ENCODE assay signal across 1 cellular context in genomic region chr6:20403766-20404640, GRCh38.
TF ChIP-seq lines count a peak whose summit lies in the region.

No MANE protein-coding gene starts in this region.

TF ChIP-seq in K562, 482 proteins besides CTCF, POLR2A, EP300 and RAD21 (continued from another document and continues in another):
- TF ChIP-seq ZNF280A (IDR thresholded peaks at IDR 0.05; ENCODE audit: low read depth, partially characterized antibody) (no peak), CEBPZ (IDR thresholded peaks at IDR 0.05; ENCODE audit: borderline replicate concordance, low read depth, low read length) (no peak), ZNF551 (CRISPR knock-in tag; IDR thresholded peaks at IDR 0.05) (no peak), NFE2L1 (tag; IDR thresholded peaks at IDR 0.05; ENCODE audit: borderline replicate concordance, low read depth) (no peak), THRAP3 (IDR thresholded peaks at IDR 0.05; ENCODE audit: borderline replicate concordance) (no peak), MBD2 (IDR thresholded peaks at IDR 0.05; ENCODE audit: borderline replicate concordance, low read depth) (no peak), FOXA1 (IDR thresholded peaks at IDR 0.05; ENCODE audit: borderline replicate concordance) (no peak), ZNF696 (CRISPR knock-in tag; conservative IDR thresholded peaks at IDR 0.05) (no peak), HLTF (IDR thresholded peaks at IDR 0.05) (no peak), HDAC3 (IDR thresholded peaks at IDR 0.05; ENCODE audit: borderline replicate concordance, partially characterized antibody) (no peak), ZNF778 (CRISPR knock-in tag; IDR thresholded peaks at IDR 0.05) (no peak), ETS2 (tag; IDR thresholded peaks at IDR 0.05; ENCODE audit: borderline replicate concordance, poor library complexity, severe bottlenecking) (no peak), EGR1 (conservative IDR thresholded peaks at IDR 0.05) (peak; percentile 98), MNT (conservative IDR thresholded peaks at IDR 0.05) (peak in 1 of 2 experiments; percentile 32; a peak in 1 of 4 replicates), TEAD1 (CRISPR knock-in tag; IDR thresholded peaks at IDR 0.05) (peak in 1 of 2 experiments; percentile 10; a peak in 1 of 4 replicates), ARHGAP35 (IDR thresholded peaks at IDR 0.05; ENCODE audit: partially characterized antibody) (no peak), HINFP (tag; conservative IDR thresholded peaks at IDR 0.05; ENCODE audit: low read depth) (no peak), NFIX (CRISPR knock-in tag; IDR thresholded peaks at IDR 0.05; ENCODE audit: low read depth) (no peak), ZKSCAN8 (CRISPR knock-in tag; IDR thresholded peaks at IDR 0.05) (no peak), HNRNPLL (IDR thresholded peaks at IDR 0.05; ENCODE audit: low read depth, low read length, poor library complexity, severe bottlenecking) (no peak), ZBTB34 (CRISPR knock-in tag; IDR thresholded peaks at IDR 0.05) (no peak), BCOR (IDR thresholded peaks at IDR 0.05) (no peak), GATAD2A (IDR thresholded peaks at IDR 0.05) (peak; percentile 68; the same call in 1 of the 2 replicates), BHLHE40 (IDR thresholded peaks at IDR 0.05; ENCODE audit: low read length) (no peak), BMI1 (IDR thresholded peaks at IDR 0.05; ENCODE audit: low read length) (no peak), ATF6 (CRISPR knock-in tag; IDR thresholded peaks at IDR 0.05) (no peak; the same call in 1 of the 2 replicates), RFX7 (CRISPR knock-in tag; IDR thresholded peaks at IDR 0.05) (no peak), STAT5A (IDR thresholded peaks at IDR 0.05; ENCODE audit: borderline replicate concordance, low read length) (peak; percentile 41; the same call in 1 of the 2 replicates), PHF8 (IDR thresholded peaks at IDR 0.05; ENCODE audit: borderline replicate concordance, low read length) (peak; percentile 38; the same call in 1 of the 2 replicates), NFYB (IDR thresholded peaks at IDR 0.05; ENCODE audit: extremely low read depth, insufficient read length) (no peak), ZNF507 (tag; conservative IDR thresholded peaks at IDR 0.05) (no peak), RERE (CRISPR knock-in tag; IDR thresholded peaks at IDR 0.05; ENCODE audit: borderline replicate concordance) (no peak), NCOA2 (IDR thresholded peaks at IDR 0.05; ENCODE audit: partially characterized antibody in 2 of 2) (no peak), U2AF1 (optimal IDR thresholded peaks at IDR 0.05; ENCODE audit: low read depth, low read length) (no peak), HNRNPK (IDR thresholded peaks at IDR 0.05; ENCODE audit: low read depth, low read length, poor library complexity, severe bottlenecking) (peak; percentile 17), MAZ (CRISPR knock-in tag; conservative IDR thresholded peaks at IDR 0.05 in 1 of 2, IDR thresholded peaks at IDR 0.05 in 1 of 2) (peak in 1 of 2 experiments; percentile 5; a peak in 1 of 4 replicates), NONO (IDR thresholded peaks at IDR 0.05; ENCODE audit: low read depth in 2 of 2, low read length in 1 of 2) (no peak), HOXB6 (CRISPR knock-in tag; IDR thresholded peaks at IDR 0.05; ENCODE audit: borderline replicate concordance) (no peak), SPI1 (IDR thresholded peaks at IDR 0.05; ENCODE audit: borderline replicate concordance, low read depth, low read length) (no peak)
